In genomic region chr13:27041341-27041740, GRCh38 we compare ENCODE assay signal across 22 cellular contexts.
"Had no signal": no experiment of that assay in that cellular context is flagged by ENCODE, and none has a peak within 500 bp of the region (broad histone marks: within the 10 kb centered on the region; RNA-seq: fewer than 3 reads in every experiment).

No MANE protein-coding gene starts in this region.

- H3K36me3 Mint-ChIP-seq: immature natural killer cell, neural progenitor cell, WTC11 had no signal

- H3K27me3 ChIP-seq: body of pancreas, cardiac muscle cell, foreskin keratinocyte, testis, upper lobe of right lung had no signal

- H3K9ac ChIP-seq: neural progenitor cell had no signal

- H3K4me2 ChIP-seq: neural progenitor cell had no signal

- H2AFZ ChIP-seq: neural progenitor cell had no signal

- H3K9me3 Mint-ChIP-seq: activated T-cell treated with anti-CD3 and anti-CD28 coated beads, Interleukin-2, amount 50 U/mL, for 4 hours; activated T-helper 2 cell treated with anti-CD3 and anti-CD28 coated beads, Interferon-gamma antibody, Interleukin-2, Interleukin-4, amounts not matched to agents 10 μg/mL and 5 μg/mL and 100 μg/mL, durations not matched to agents 14 hours and 24 hours and 36 hours; immature natural killer cell; neural progenitor cell; T-helper 1 cell treated with Interleukin-12 subunit alpha and Interleukin-12 subunit beta and Interleukin-4 antibody, amounts not matched to agents 30 μg/mL and 1 μg/mL, for 36 hours; WTC11 had no signal

- H3K4me1 ChIP-seq: body of pancreas, neural progenitor cell, testis had no signal

- H3K27ac Mint-ChIP-seq: activated T-helper 2 cell treated with anti-CD3 and anti-CD28 coated beads, Interferon-gamma antibody, Interleukin-2, Interleukin-4, amounts not matched to agents 10 μg/mL and 5 μg/mL and 100 μg/mL, durations not matched to agents 14 hours and 24 hours and 36 hours; naive thymus-derived CD4-positive, alpha-beta T cell; neural progenitor cell; T-helper 1 cell treated with Interleukin-12 subunit alpha and Interleukin-12 subunit beta and Interleukin-4 antibody, amounts not matched to agents 30 μg/mL and 1 μg/mL, for 36 hours; WTC11 had no signal

- H3K4me3 ChIP-seq: body of pancreas, cardiac muscle cell, lower lobe of right lung, neural progenitor cell, testis, upper lobe of right lung had no signal

- H3K9me3 ChIP-seq: body of pancreas, lower lobe of right lung, testis, upper lobe of right lung had no signal

- H3K36me3 ChIP-seq: cardiac muscle cell, lower lobe of right lung, neural progenitor cell, upper lobe of right lung had no signal

- ATAC-seq: activated T-cell treated with anti-CD3 and anti-CD28 coated beads, Interleukin-2, amount 50 U/mL, for 4 hours; body of pancreas; foreskin keratinocyte; left lobe of liver; lower lobe of right lung; naive thymus-derived CD4-positive, alpha-beta T cell; upper lobe of right lung had no signal

- H3K4me3 Mint-ChIP-seq: activated T-cell treated with anti-CD3 and anti-CD28 coated beads, Interleukin-2, amount 50 U/mL, for 4 hours; immature natural killer cell; naive thymus-derived CD4-positive, alpha-beta T cell; neural progenitor cell; T-helper 1 cell treated with Interleukin-12 subunit alpha and Interleukin-12 subunit beta and Interleukin-4 antibody, amounts not matched to agents 30 μg/mL and 1 μg/mL, for 36 hours; WTC11 had no signal

- DNase-seq: activated CD8-positive, alpha-beta memory T cell treated with anti-CD3 and anti-CD28 coated beads for 24 hours; activated CD8-positive, alpha-beta memory T cell treated with anti-CD3 and anti-CD28 coated beads, Interleukin-2, amount 50 U/mL, for 4 hours; activated naive CD4-positive, alpha-beta T cell; activated T-cell treated with anti-CD3 and anti-CD28 coated beads, Interleukin-2, amount 50 U/mL, for 4 hours; body of pancreas; erythroblast; foreskin keratinocyte; immature natural killer cell; lower lobe of right lung; naive thymus-derived CD4-positive, alpha-beta T cell; retina; stimulated activated CD4-positive, alpha-beta T cell treated with anti-CD3 and anti-CD28 coated beads, Interleukin-12 subunit alpha, Interleukin-12 subunit beta, amount 100 ng/mL, for 4 hours; stimulated activated CD4-positive, alpha-beta T cell treated with anti-CD3 and anti-CD28 coated beads, Interleukin-1b, Interleukin-23, amount 100 ng/mL, for 48 hours; T1000; testis; upper lobe of right lung had no signal

- H3K27ac ChIP-seq: body of pancreas, cardiac muscle cell, foreskin keratinocyte, lower lobe of right lung, neural progenitor cell, testis, upper lobe of right lung had no signal
